In genomic region chr9:93190656-93191353, GRCh38 we compare ENCODE assay signal across 22 cellular contexts. TPM values are rescaled to one million over a fixed set of nuclear protein-coding genes. Genes with fewer than 3 reads are reported as not detected.
A peak's percentile ranks its signal among the peaks of the same experiment; 100 is the strongest.
DNase-seq lines count a peak whose midpoint lies in the region; ATAC-seq and TF ChIP-seq lines count a peak whose summit lies in the region.
"Had no signal": no experiment of that assay in that cellular context is flagged by ENCODE, and none has a peak within 500 bp of the region (broad histone marks: within the 10 kb centered on the region; RNA-seq: fewer than 3 reads in every experiment).

No MANE protein-coding gene starts in this region.

- no peaks in the 10 kb centered on the region for H3K9me3 Mint-ChIP-seq in endodermal cell
- H3K9me3 Mint-ChIP-seq: CD4-positive, alpha-beta T cell had no signal

- DNase-seq in endodermal cell (no peak), left ventricle myocardium superior (peak; percentile 21), sigmoid colon (no peak), NCI-H2081 treated with DMSO at 0.1 percent for 48 hours (lab: John Stamatoyannopoulos, UW) (no peak), SW480 (ENCODE audit: low spot score) (no peak)
- no peak for DNase-seq in stimulated activated CD4-positive, alpha-beta T cell treated with anti-CD3 and anti-CD28 coated beads, Interleukin-4, amount 100 ng/mL, for 4 hours
- DNase-seq: CD4-positive, alpha-beta T cell; DMS153; GDM1; GOT3; KG1; MV-4-11; NCI-H187; NCI-H2227 treated with DMSO at 0.1 percent for 48 hours; NCI-H510A treated with DMSO at 0.1 percent for 48 hours; PC-3; RPMI8226 had no signal

- H3K36me3 ChIP-seq in endodermal cell (ENCODE audit: control insufficient read depth, insufficient read depth, low read length) (no peaks in the 10 kb centered on the region), sigmoid colon (no peaks in the 10 kb centered on the region)

- 93 to 96% methylated on average over 16 to 17 of the region's 17 CpGs for WGBS in endodermal cell (ENCODE audit: insufficient coverage in 1 of 2, insufficient read length in 1 of 2), 2 experiments
- WGBS in sigmoid colon, 2 donors = 77 to 92% methylated on average over 17 of the region's 17 CpGs

- H3K27ac Mint-ChIP-seq in endodermal cell = peak overlapping the region; percentile 16
- H3K27ac Mint-ChIP-seq: CD4-positive, alpha-beta T cell had no signal

- ATAC-seq in left ventricle myocardium superior (no peak), HG03175 (IDR thresholded peaks at IDR 0.05; ENCODE audit: unreplicated experiment) (no peak)
- ATAC-seq: A549, HepG2, PC-3 had no signal

- no peak for TF ChIP-seq POLR2A in sigmoid colon (IDR thresholded peaks at IDR 0.05)

- H3K4me1 Mint-ChIP-seq in endodermal cell = peaks cover 36% of the 10 kb centered on the region

- H3K27me3 Mint-ChIP-seq in endodermal cell (ENCODE audit: insufficient read depth) = peaks cover 6% of the 10 kb centered on the region

- H3K9me3 ChIP-seq in endodermal cell (ENCODE audit: control insufficient read depth, low read length) (no peaks in the 10 kb centered on the region), sigmoid colon (no peaks in the 10 kb centered on the region)
- H3K9me3 ChIP-seq: A549 had no signal

- H3K27ac ChIP-seq in VCaP (peak overlapping the region; percentile 90), endodermal cell (ENCODE audit: low read depth, low read length) (no peak overlapping the region), sigmoid colon (peak overlapping the region; percentile 81 to 89 (median 84))
- H3K27ac ChIP-seq: A549 had no signal

- no peak for TF ChIP-seq EP300 in sigmoid colon (IDR thresholded peaks at IDR 0.05)

- TF ChIP-seq CTCF in VCaP (conservative IDR thresholded peaks at IDR 0.05) = no peak
- no peak for TF ChIP-seq CTCF in endodermal cell (conservative IDR thresholded peaks at IDR 0.05)
- no peak for TF ChIP-seq CTCF in sigmoid colon (IDR thresholded peaks at IDR 0.05)

- no peak overlapping the region for H3K4me3 Mint-ChIP-seq in endodermal cell
- H3K4me3 Mint-ChIP-seq: CD4-positive, alpha-beta T cell had no signal

- H3K4me3 ChIP-seq in endodermal cell (ENCODE audit: low read length) (no peak overlapping the region), sigmoid colon (no peak overlapping the region)
- H3K4me3 ChIP-seq: A549 had no signal

- peaks cover 5% of the 10 kb centered on the region for H3K36me3 Mint-ChIP-seq in endodermal cell (ENCODE audit: low read depth)

- H3K27me3 ChIP-seq in endodermal cell (ENCODE audit: control insufficient read depth, insufficient read depth, low read length, poor library complexity, severe bottlenecking) (peaks cover 4% of the 10 kb centered on the region), sigmoid colon (no peaks in the 10 kb centered on the region)

- intact Hi-C loops in left ventricle myocardium superior (cut with micrococcal nuclease) (no loop called here), sigmoid colon (cut with DNase I) (no loop called here)

- peaks cover 3% of the 10 kb centered on the region for H3K4me1 ChIP-seq in endodermal cell (ENCODE audit: control insufficient read depth, insufficient read depth, low read length)
- peaks cover 4 to 74% (median 71%) of the 10 kb centered on the region in 4 donors for H3K4me1 ChIP-seq in sigmoid colon
- H3K4me1 ChIP-seq: A549 had no signal

- H3K9ac ChIP-seq in endodermal cell (ENCODE audit: extremely low read depth, low read length, poor library complexity, severe bottlenecking) = no peak overlapping the region

RNA-seq across cellular contexts. Expression of gene WNK2, which starts 6.9 kb away (rescaled TPM):
- total RNA-seq in endodermal cell (10 to 100 TPM; 46.1 to 48.8 TPM), left ventricle myocardium superior (250 TPM), sigmoid colon (10 to 100 TPM; 16.0 to 95.8 (median 29.0) TPM)
- 34.8 TPM for polyA plus RNA-seq in endodermal cell (2013, experiment 1 of 2)
- 29.3 TPM for polyA plus RNA-seq in endodermal cell (2013, experiment 2 of 2)
- polyA plus RNA-seq in sigmoid colon = 10 to 100 TPM; 12.6 to 80.1 (median 19.0) TPM
- polyA plus RNA-seq: BJ had no signal

RNA-seq across cellular contexts. Expression of gene NINJ1, which starts 56.8 kb away (rescaled TPM):
- total RNA-seq in endodermal cell = 10 to 100 TPM; 24.2 to 32.0 TPM
- 29.8 TPM for polyA plus RNA-seq in endodermal cell (2013, experiment 1 of 2)
- polyA plus RNA-seq in endodermal cell (2013, experiment 2 of 2) = 28.4 TPM
- 46.8 TPM for total RNA-seq in left ventricle myocardium superior
- 100 to 1,000 TPM in 1 of 4 donors, 10 to 100 TPM in 3; 56.5 to 116 (median 69.6) TPM for total RNA-seq in sigmoid colon
- 10 to 100 TPM; 28.9 to 58.7 (median 53.5) TPM for polyA plus RNA-seq in sigmoid colon
